Comparison of ENCODE assay signal across 24 cellular contexts in the genomic region with DNA sequence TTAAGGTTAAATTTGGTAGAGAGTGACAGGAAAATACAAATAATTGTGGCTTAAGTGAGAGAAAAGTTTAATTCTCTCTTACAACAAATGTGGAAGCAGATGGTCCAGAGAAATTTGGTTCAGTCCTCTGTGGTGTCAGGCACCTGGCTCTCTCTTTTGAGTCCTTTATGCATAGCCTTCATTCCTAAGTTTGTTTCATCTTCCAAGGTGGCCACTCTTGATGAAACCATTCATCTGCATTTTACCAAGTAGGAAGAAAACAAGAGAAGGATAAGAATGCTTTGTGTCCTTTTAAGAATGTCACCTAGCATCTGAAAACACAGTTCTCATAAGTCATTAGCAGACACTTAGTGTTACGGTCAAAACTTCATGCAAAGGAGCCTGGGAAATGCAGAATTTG.
"Had no signal": no experiment of that assay in that cellular context is flagged by ENCODE, and none has a peak within 500 bp of the region (broad histone marks: within the 10 kb centered on the region; RNA-seq: fewer than 3 reads in every experiment).

No MANE protein-coding gene starts in this region.

- H3K27me3 Mint-ChIP-seq: memory B cell had no signal

- FAIRE-seq: endometrium, frontal cortex, kidney had no signal

- H3K4me1 ChIP-seq: parathyroid adenoma, psoas muscle, right lobe of liver, tibial artery, upper lobe of left lung, uterus had no signal

- H3K9me3 ChIP-seq: heart left ventricle, left ventricle myocardium inferior, lower lobe of right lung, psoas muscle, right lobe of liver, tibial artery, upper lobe of left lung, uterus had no signal

- H3K27ac Mint-ChIP-seq: memory B cell; stimulated activated effector memory CD8-positive, alpha-beta T cell treated with anti-CD3 and anti-CD28 coated beads, Interleukin-12 subunit alpha, Interleukin-12 subunit beta, amount 100 ng/mL, for 72 hours; stimulated activated naive CD8-positive, alpha-beta T cell treated with anti-CD3 and anti-CD28 coated beads, Interleukin-15, Interleukin-2, amounts not matched to agents 100 ng/mL and 50 ng/mL, for 24 hours had no signal

- H3K4me3 Mint-ChIP-seq: memory B cell; nephron; stimulated activated effector memory CD8-positive, alpha-beta T cell treated with anti-CD3 and anti-CD28 coated beads, Interleukin-12 subunit alpha, Interleukin-12 subunit beta, amount 100 ng/mL, for 72 hours; stimulated activated naive CD8-positive, alpha-beta T cell treated with anti-CD3 and anti-CD28 coated beads, Interleukin-15, Interleukin-2, amounts not matched to agents 100 ng/mL and 50 ng/mL, for 24 hours had no signal

- H3K79me2 ChIP-seq: parathyroid adenoma had no signal

- H3K36me3 ChIP-seq: heart left ventricle, left ventricle myocardium inferior, lower lobe of right lung, right lobe of liver, tibial artery, upper lobe of left lung, uterus had no signal

- ATAC-seq: esophagus mucosa; heart left ventricle; left cardiac atrium; lower lobe of right lung; psoas muscle; right lobe of liver; stimulated activated effector memory CD8-positive, alpha-beta T cell treated with anti-CD3 and anti-CD28 coated beads, Interleukin-12 subunit alpha, Interleukin-12 subunit beta, amount 100 ng/mL, for 72 hours had no signal

- H3K36me3 Mint-ChIP-seq: memory B cell; stimulated activated effector memory CD8-positive, alpha-beta T cell treated with anti-CD3 and anti-CD28 coated beads, Interleukin-12 subunit alpha, Interleukin-12 subunit beta, amount 100 ng/mL, for 72 hours had no signal

- H2AFZ ChIP-seq: parathyroid adenoma had no signal

- DNase-seq: effector memory CD4-positive, alpha-beta T cell; heart left ventricle; hippocampal formation; kidney; left cardiac atrium; left ventricle myocardium inferior; lower lobe of right lung; midbrain; psoas muscle; retina; right lobe of liver; stimulated activated CD4-positive, alpha-beta T cell treated with anti-CD3 and anti-CD28 coated beads, Interleukin-4, amount 100 ng/mL, for 1 hour; stimulated activated CD8-positive, alpha-beta memory T cell treated with anti-CD3 and anti-CD28 coated beads, Interleukin-4, amount 100 ng/mL, for 48 hours; tibial artery; upper lobe of left lung; uterus had no signal

- H3K4me3 ChIP-seq: heart left ventricle, left ventricle myocardium inferior, lower lobe of right lung, psoas muscle, right lobe of liver, tibial artery, upper lobe of left lung, uterus had no signal

- H3K27me3 ChIP-seq: heart left ventricle, right lobe of liver, tibial artery, upper lobe of left lung, uterus had no signal

- H3K4me1 Mint-ChIP-seq: stimulated activated effector memory CD8-positive, alpha-beta T cell treated with anti-CD3 and anti-CD28 coated beads, Interleukin-12 subunit alpha, Interleukin-12 subunit beta, amount 100 ng/mL, for 72 hours had no signal

- H3K9me3 Mint-ChIP-seq: memory B cell; stimulated activated effector memory CD8-positive, alpha-beta T cell treated with anti-CD3 and anti-CD28 coated beads, Interleukin-12 subunit alpha, Interleukin-12 subunit beta, amount 100 ng/mL, for 72 hours; stimulated activated naive CD8-positive, alpha-beta T cell treated with anti-CD3 and anti-CD28 coated beads, Interleukin-15, Interleukin-2, amounts not matched to agents 100 ng/mL and 50 ng/mL, for 24 hours had no signal

- H3K27ac ChIP-seq: heart left ventricle, left ventricle myocardium inferior, lower lobe of right lung, parathyroid adenoma, psoas muscle, right lobe of liver, tibial artery, upper lobe of left lung, uterus had no signal

- H3K9ac ChIP-seq: parathyroid adenoma had no signal
